ENCODE assay signal across 22 cellular contexts in the genomic region with DNA sequence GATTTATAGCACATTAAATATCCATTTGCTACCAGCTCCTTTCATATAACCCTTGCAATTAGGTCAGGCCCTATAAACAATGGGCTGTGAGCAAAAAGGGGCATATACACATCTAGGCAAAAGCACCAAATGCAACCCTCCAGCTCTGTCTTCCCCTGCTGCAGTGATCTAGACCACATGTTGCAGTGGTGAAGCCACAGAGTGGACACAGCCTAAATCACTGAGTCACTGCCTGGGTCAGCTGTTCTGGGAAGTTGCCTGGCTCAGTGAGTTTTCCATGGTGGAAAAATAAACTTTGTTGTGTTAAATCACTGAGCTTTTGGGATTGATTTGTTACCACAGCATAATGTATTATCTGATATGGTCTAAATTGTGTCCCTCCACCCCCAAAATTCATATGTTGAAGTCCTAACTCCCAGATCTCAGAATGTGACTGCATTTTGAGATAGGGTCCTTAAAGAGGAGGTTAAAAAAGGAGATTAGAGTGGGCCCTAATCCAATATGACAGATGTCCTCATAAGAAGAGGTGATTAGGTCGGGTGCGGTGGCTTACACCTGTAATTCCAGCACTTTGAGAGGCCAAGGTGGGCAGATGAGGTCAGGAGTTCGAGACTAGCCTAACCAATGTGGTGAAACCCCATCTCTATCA.
DNase-seq lines count a peak whose midpoint lies in the region; ATAC-seq and TF ChIP-seq lines count a peak whose summit lies in the region.
"Had no signal": no experiment of that assay in that cellular context is flagged by ENCODE, and none has a peak within 500 bp of the region (broad histone marks: within the 10 kb centered on the region; RNA-seq: fewer than 3 reads in every experiment).

No MANE protein-coding gene starts in this region.

- H3K4me1 ChIP-seq in IMR-90 (ENCODE audit: control insufficient read depth, insufficient read depth, low read length) = no peaks in the 10 kb centered on the region
- H3K4me1 ChIP-seq: A549, pancreas had no signal

- DNase-seq in AG08395 (ENCODE audit: low spot score) = peak; percentile 59
- DNase-seq in IMR-90 = peak; percentile 75
- DNase-seq in brain microvascular endothelial cell = peak; percentile 44
- DNase-seq in kidney glomerular epithelial cell (lab: John Stamatoyannopoulos, UW) = peak; percentile 16
- no peak for DNase-seq in effector memory CD8-positive, alpha-beta T cell
- DNase-seq in nucleus accumbens (lab: John Stamatoyannopoulos, UW) = no peak
- DNase-seq: activated CD4-positive, alpha-beta T cell treated with anti-CD3 and anti-CD28 coated beads for 48 hours; activated T-cell treated with anti-CD3 and anti-CD28 coated beads for 4 hours; cerebellar nuclear complex; mucosa of descending colon; NCI-H1436; NCI-H446; pancreas; small intestine; stimulated activated naive B cell treated with anti-CD40 and anti-IgM and Interleukin-4, amounts not matched to agents 10 μg/mL and 1 μg/mL and 100 μg/mL, for 72 hours; upper lobe of left lung had no signal

- intact Hi-C loops in IMR-90 (cut with micrococcal nuclease) = no loop called here

- no peak for TF ChIP-seq RAD21 in IMR-90 (IDR thresholded peaks at IDR 0.05; ENCODE audit: low read length)

- H2AFZ ChIP-seq in IMR-90 (replicated peaks; ENCODE audit: low read length, poor library complexity) = no peak overlapping the region
- H2AFZ ChIP-seq: hepatocyte had no signal

- no peak overlapping the region for H2BK5ac ChIP-seq in IMR-90 (ENCODE audit: low read depth, low read length, poor library complexity, severe bottlenecking)

- no peak overlapping the region for H2BK15ac ChIP-seq in IMR-90 (ENCODE audit: low read depth, low read length)

- H3K79me1 ChIP-seq in IMR-90 (ENCODE audit: low read depth in 1 of 2, low read length in 2 of 2) = no peaks in the 10 kb centered on the region

- H3K27me3 ChIP-seq in IMR-90 (ENCODE audit: control insufficient read depth, insufficient read depth, low read length) = peaks cover 18% of the 10 kb centered on the region
- peaks cover 8% of the 10 kb centered on the region for H3K27me3 ChIP-seq in brain microvascular endothelial cell (replicated peaks)
- H3K27me3 ChIP-seq: hepatocyte, pancreas had no signal

- no peak overlapping the region for H4K8ac ChIP-seq in IMR-90 (ENCODE audit: low read depth in 2 of 2, low read length in 2 of 2)

- no peak overlapping the region for H3K18ac ChIP-seq in IMR-90 (ENCODE audit: low read depth, low read length)

- H3K27me3 Mint-ChIP-seq in effector memory CD8-positive, alpha-beta T cell = peaks cover 21 to 42% of the 10 kb centered on the region in 2 donors

- TF ChIP-seq POLR2A in IMR-90 (IDR thresholded peaks at IDR 0.05; ENCODE audit: low read depth, low read length) = no peak

- H2AK9ac ChIP-seq in IMR-90 (replicated peaks; ENCODE audit: low read depth, low read length, poor library complexity) = no peak overlapping the region

- H3K23ac ChIP-seq in IMR-90 (ENCODE audit: low read depth, low read length) = no peak overlapping the region

- H3K27ac ChIP-seq in IMR-90 (ENCODE audit: insufficient read depth, low read length) = no peak overlapping the region
- H3K27ac ChIP-seq in brain microvascular endothelial cell = no peak overlapping the region
- H3K27ac ChIP-seq: A549, hepatocyte, HL-60, pancreas, upper lobe of left lung had no signal

- no peak overlapping the region for H3K56ac ChIP-seq in IMR-90 (ENCODE audit: extremely low read depth, insufficient read depth, low read length)

- no peak overlapping the region for H3K4ac ChIP-seq in IMR-90 (ENCODE audit: low read depth, low read length)

- WGBS in IMR-90 (ENCODE audit: extremely low coverage in 2 of 2, insufficient read length in 1 of 2), 2 experiments = no CpG with 5 or more reads among the region's 3 CpGs

- H2BK120ac ChIP-seq in IMR-90 (ENCODE audit: low read depth, low read length) = no peak overlapping the region

- H4K91ac ChIP-seq in IMR-90 (ENCODE audit: insufficient read depth, low read depth, low read length) = no peak overlapping the region

- no peak for TF ChIP-seq CTCF in IMR-90 (conservative IDR thresholded peaks at IDR 0.05; ENCODE audit: low read depth, low read length)
- no peak for TF ChIP-seq CTCF in brain microvascular endothelial cell (IDR thresholded peaks at IDR 0.05; ENCODE audit: low read depth, low read length, missing control alignments)

- ATAC-seq in IMR-90 (ENCODE audit: low read depth) = peak; percentile 94
- ATAC-seq in GM18520 (IDR thresholded peaks at IDR 0.05; ENCODE audit: unreplicated experiment) = no peak
- no peak for ATAC-seq in GM19351 (IDR thresholded peaks at IDR 0.05; ENCODE audit: unreplicated experiment)
- no peak for ATAC-seq in effector memory CD8-positive, alpha-beta T cell (replicated peaks)
- ATAC-seq: A549; mucosa of descending colon; stimulated activated naive B cell treated with anti-CD40 and anti-IgM and Interleukin-4, amounts not matched to agents 10 μg/mL and 1 μg/mL and 100 μg/mL, for 72 hours had no signal

- H3K27ac Mint-ChIP-seq in effector memory CD8-positive, alpha-beta T cell = no peak overlapping the region
- H3K27ac Mint-ChIP-seq: activated naive CD4-positive, alpha-beta T cell treated with anti-CD3 and anti-CD28 coated beads, Interleukin-2, amount 50 U/mL, for 24 hours; stimulated activated naive B cell treated with anti-CD40 and anti-IgM and Interleukin-4, amounts not matched to agents 10 μg/mL and 1 μg/mL and 100 μg/mL, for 72 hours had no signal

- H3K4me3 Mint-ChIP-seq in effector memory CD8-positive, alpha-beta T cell = no peak overlapping the region
- H3K4me3 Mint-ChIP-seq: activated naive CD4-positive, alpha-beta T cell treated with anti-CD3 and anti-CD28 coated beads, Interleukin-2, amount 50 U/mL, for 24 hours had no signal

- H4K20me1 ChIP-seq in IMR-90 (ENCODE audit: insufficient read depth, low read length) = no peaks in the 10 kb centered on the region

- H3K4me2 ChIP-seq in IMR-90 (ENCODE audit: low read depth, low read length) = no peak overlapping the region
- H3K4me2 ChIP-seq: A549, hepatocyte had no signal

- H4K5ac ChIP-seq in IMR-90 (ENCODE audit: low read depth, low read length) = no peak overlapping the region

- H3K4me3 ChIP-seq in IMR-90 (ENCODE audit: insufficient read depth, low read depth, low read length) (no peak overlapping the region), brain microvascular endothelial cell (ENCODE audit: low read depth, low read length) (no peak overlapping the region)
- H3K4me3 ChIP-seq: A549, hepatocyte, mucosa of descending colon, pancreas, upper lobe of left lung had no signal

- H3K9me3 ChIP-seq in IMR-90 (ENCODE audit: control insufficient read depth, insufficient read depth, low read length) = no peaks in the 10 kb centered on the region
- H3K9me3 ChIP-seq: A549, mucosa of descending colon, pancreas, upper lobe of left lung had no signal

- H2AK5ac ChIP-seq in IMR-90 (ENCODE audit: low read depth, low read length) = no peak overlapping the region

- in situ Hi-C loops in IMR-90 (cut with MboI; ENCODE audit: low sequenced_read_pairs) (no loop called here), brain microvascular endothelial cell (cut with HindIII; ENCODE audit: low pct_ligation_motif_present, low sequenced_read_pairs) (no loop called here)

- no peak overlapping the region for H3K9ac ChIP-seq in IMR-90 (ENCODE audit: low read depth, low read length)

- H3K36me3 Mint-ChIP-seq in effector memory CD8-positive, alpha-beta T cell (ENCODE audit: insufficient read depth) = no peaks in the 10 kb centered on the region

- POLR2A ChIA-PET in IMR-90 (lab: Charles Lee; ENCODE audit: unreplicated experiment) = no interaction called here

- peaks cover 0 to 3% of the 10 kb centered on the region in 2 donors for H3K4me1 Mint-ChIP-seq in effector memory CD8-positive, alpha-beta T cell (ENCODE audit: low read depth in 2 of 2)

- no TSS peak for BruUV-seq in IMR-90 (replicated peaks; lab: Mats Ljungman, UMichigan)

- dilution Hi-C loops in IMR-90 (cut with HindIII; ENCODE audit: low sequenced_read_pairs, unreplicated experiment) = no loop called here

- CTCF ChIA-PET in IMR-90 (lab: Yijun Ruan, JAX) = no interaction called here

- H3K9me3 Mint-ChIP-seq in effector memory CD8-positive, alpha-beta T cell = no peaks in the 10 kb centered on the region
- H3K9me3 Mint-ChIP-seq: activated naive CD4-positive, alpha-beta T cell treated with anti-CD3 and anti-CD28 coated beads, Interleukin-2, amount 50 U/mL, for 24 hours had no signal

- no peak overlapping the region for H3K14ac ChIP-seq in IMR-90 (replicated peaks; ENCODE audit: low read depth, low read length)

- H2BK20ac ChIP-seq in IMR-90 (ENCODE audit: low read depth, low read length) = no peak overlapping the region

- no peaks in the 10 kb centered on the region for H3K9me1 ChIP-seq in IMR-90 (ENCODE audit: insufficient read depth, low read length)

- H3K36me3 ChIP-seq in IMR-90 (ENCODE audit: control insufficient read depth, insufficient read depth, low read length) = no peaks in the 10 kb centered on the region
- no peaks in the 10 kb centered on the region for H3K36me3 ChIP-seq in brain microvascular endothelial cell (replicated peaks)
- H3K36me3 ChIP-seq: pancreas, upper lobe of left lung had no signal

TF ChIP-seq in IMR-90, 13 proteins besides CTCF, POLR2A, EP300 and RAD21:
- TF ChIP-seq NFE2L2 (IDR thresholded peaks at IDR 0.05; ENCODE audit: low read depth, low read length) (peak; percentile 51), BHLHE40 (IDR thresholded peaks at IDR 0.05; ENCODE audit: low read depth, low read length) (no peak)
- TF ChIP-seq, protein P1, sequence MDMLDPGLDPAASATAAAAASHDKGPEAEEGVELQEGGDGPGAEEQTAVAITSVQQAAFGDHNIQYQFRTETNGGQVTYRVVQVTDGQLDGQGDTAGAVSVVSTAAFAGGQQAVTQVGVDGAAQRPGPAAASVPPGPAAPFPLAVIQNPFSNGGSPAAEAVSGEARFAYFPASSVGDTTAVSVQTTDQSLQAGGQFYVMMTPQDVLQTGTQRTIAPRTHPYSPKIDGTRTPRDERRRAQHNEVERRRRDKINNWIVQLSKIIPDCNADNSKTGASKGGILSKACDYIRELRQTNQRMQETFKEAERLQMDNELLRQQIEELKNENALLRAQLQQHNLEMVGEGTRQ (IDR thresholded peaks at IDR 0.05; ENCODE audit: low read depth, low read length) = peak; percentile 64
TF ChIP-seq in IMR-90: peak in this region for 2.

Comparison
In these comparisons a context has a peak if more than half of its experiments do, and no peak if none do; other contexts are left out.
1. DNase-seq: peak in AG08395 (single experiment), IMR-90 (single experiment), brain microvascular endothelial cell (single experiment) and kidney glomerular epithelial cell (single experiment); none in effector memory CD8-positive, alpha-beta T cell (0 of 3) and nucleus accumbens (0 of 56).